28 cellular contexts compared by ENCODE assay signal in the genomic region with DNA sequence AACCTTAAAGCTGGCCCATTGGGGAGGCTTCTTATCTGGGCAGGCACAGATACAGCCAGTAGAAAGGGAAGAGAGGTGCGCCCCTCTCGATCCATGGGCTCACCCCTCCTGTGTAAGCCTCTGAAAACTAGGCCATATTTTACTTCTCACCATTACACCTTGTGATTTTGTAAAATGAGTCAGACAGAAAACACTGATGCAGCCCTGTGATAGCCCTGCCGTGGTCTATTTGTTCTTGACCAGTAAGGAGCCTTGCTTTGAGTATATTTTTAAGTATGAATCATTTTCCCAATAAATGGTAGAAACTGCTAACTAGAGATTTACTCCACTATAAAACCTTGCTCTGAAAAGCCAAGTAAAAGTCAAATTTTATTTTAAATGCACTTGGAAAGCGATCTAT.
"Had no signal": no experiment of that assay in that cellular context is flagged by ENCODE, and none has a peak within 500 bp of the region (broad histone marks: within the 10 kb centered on the region; RNA-seq: fewer than 3 reads in every experiment).

No MANE protein-coding gene starts in this region.

- DNase-seq: activated CD4-positive, alpha-beta T cell treated with anti-CD3 and anti-CD28 coated beads for 1 hour; activated CD4-positive, alpha-beta T cell treated with anti-CD3 and anti-CD28 coated beads for 4 hours; activated CD4-positive, alpha-beta T cell treated with anti-CD3 and anti-CD28 coated beads, Interleukin-2, amount 10 ng/mL, durations not matched to agents 7 days and 5 days; activated CD4-positive, alpha-beta T cell treated with anti-CD3 and anti-CD28 coated beads, Interleukin-2, amount 50 U/mL, for 4 hours; activated CD4-positive, CD25-positive, alpha-beta regulatory T cell; activated CD8-positive, alpha-beta memory T cell treated with anti-CD3 and anti-CD28 coated beads for 24 hours; activated CD8-positive, alpha-beta T cell treated with anti-CD3 and anti-CD28 coated beads for 36 hours; activated effector memory CD4-positive, alpha-beta T cell treated with anti-CD3 and anti-CD28 coated beads, Interleukin-2, amount 50 U/mL, for 16 hours; activated naive CD4-positive, alpha-beta T cell treated with anti-CD3 and anti-CD28 coated beads for 36 hours; activated naive CD8-positive, alpha-beta T cell treated with anti-CD3 and anti-CD28 coated beads for 36 hours; activated naive CD8-positive, alpha-beta T cell treated with anti-CD3 and anti-CD28 coated beads, Interleukin-2, amount 50 U/mL, for 24 hours; activated T-cell treated with anti-CD3 and anti-CD28 coated beads, Interleukin-2, amount 50 U/mL, for 1 hour; activated T-cell treated with anti-CD3 and anti-CD28 coated beads, Interleukin-2, amount 50 U/mL, for 48 hours; adrenal gland; amygdala; aorta; body of pancreas; cortex of kidney; dermis blood vessel endothelial cell; effector CD4-positive, alpha-beta T cell; effector memory CD8-positive, alpha-beta T cell; erythroblast; foreskin keratinocyte; gastrocnemius medialis; glutamatergic neuron; heart left ventricle; T-helper 2 cell had no signal

- H3K27me3 ChIP-seq: adrenal gland, body of pancreas, esophagus muscularis mucosa, foreskin keratinocyte, gastrocnemius medialis, heart left ventricle had no signal

- H3K9me3 ChIP-seq: adrenal gland, body of pancreas, esophagus muscularis mucosa, gastrocnemius medialis had no signal

- ATAC-seq: activated CD8-positive, alpha-beta T cell treated with anti-CD3 and anti-CD28 coated beads for 36 hours; activated naive CD8-positive, alpha-beta T cell treated with anti-CD3 and anti-CD28 coated beads, Interleukin-2, amount 50 U/mL, for 24 hours; body of pancreas; effector memory CD8-positive, alpha-beta T cell; foreskin keratinocyte; gastrocnemius medialis; heart left ventricle had no signal

- H3K4me1 ChIP-seq: adrenal gland, body of pancreas, esophagus muscularis mucosa, foreskin keratinocyte, gastrocnemius medialis, heart left ventricle had no signal

- H3K27ac ChIP-seq: adrenal gland, body of pancreas, esophagus muscularis mucosa, foreskin keratinocyte, gastrocnemius medialis, heart left ventricle had no signal

- H3K4me3 ChIP-seq: adrenal gland, body of pancreas, esophagus muscularis mucosa, gastrocnemius medialis, heart left ventricle had no signal

- H3K36me3 ChIP-seq: adrenal gland, esophagus muscularis mucosa, gastrocnemius medialis, heart left ventricle had no signal
